Comparison of ENCODE assay signal across 6 cellular contexts in genomic region chr14:71567499-71567898, GRCh38.
DNase-seq lines count a peak whose midpoint lies in the region; ATAC-seq, FAIRE-seq and TF ChIP-seq lines count a peak whose summit lies in the region.
"Not testable (repeated sequence)": the region's sequence is repeated elsewhere in the genome, so short reads cannot be mapped to it uniquely, and the experiment has no call there.

No MANE protein-coding gene starts in this region.

- H3K9ac ChIP-seq in IMR-90 (ENCODE audit: low read depth, low read length); K562 (ENCODE audit: insufficient read depth in 1 of 2, low read depth in 2 of 2, low read length in 2 of 2): not testable (repeated sequence)

- H3K14ac ChIP-seq in IMR-90 (replicated peaks; ENCODE audit: low read depth, low read length), result not testable (repeated sequence)

- dilution Hi-C loops in IMR-90 (cut with HindIII; ENCODE audit: low sequenced_read_pairs, unreplicated experiment), result not testable (repeated sequence)

- not testable (repeated sequence) for H3K56ac ChIP-seq in IMR-90 (ENCODE audit: extremely low read depth, insufficient read depth, low read length)

- DNase-seq in GM12891 (ENCODE audit: insufficient read length, low spot score); GM18507 (ENCODE audit: extremely low spot score, insufficient read length, low read depth); GM19239 (ENCODE audit: insufficient read length, low spot score); IMR-90; K562 (ENCODE audit: extremely low read depth in 1 of 4, low spot score in 3 of 4): not testable (repeated sequence)
- DNase-seq in fibroblast of mammary gland (ENCODE audit: low read depth), result peak; percentile 13

- H2AK9ac ChIP-seq in IMR-90 (replicated peaks; ENCODE audit: low read depth, low read length, poor library complexity), result not testable (repeated sequence)

- H3K27ac ChIP-seq in IMR-90 (ENCODE audit: insufficient read depth, low read length); K562 (ENCODE audit: extremely low read depth, low read depth, low read length): not testable (repeated sequence)

- not testable (repeated sequence) for H3K4me2 ChIP-seq in IMR-90 (ENCODE audit: low read depth, low read length); K562 (ENCODE audit: insufficient read depth, low read length)

- not testable (repeated sequence) for H3K4ac ChIP-seq in IMR-90 (ENCODE audit: low read depth, low read length)

- POLR2A ChIA-PET in IMR-90 (lab: Charles Lee; ENCODE audit: unreplicated experiment); K562 (lab: Yijun Ruan, JAX): not testable (repeated sequence)

- peaks cover 19 to 31% of the 10 kb centered on the region in 2 experiments for H3K79me1 ChIP-seq in IMR-90 (ENCODE audit: low read depth in 1 of 2, low read length in 2 of 2)

- not testable (repeated sequence) for H4K20me1 ChIP-seq in IMR-90 (ENCODE audit: insufficient read depth, low read length); K562 (replicated peaks; ENCODE audit: control insufficient read depth, insufficient read depth, low read length)

- not testable (repeated sequence) for H2BK20ac ChIP-seq in IMR-90 (ENCODE audit: low read depth, low read length)

- intact Hi-C loops in IMR-90 (cut with micrococcal nuclease); K562 (cut with micrococcal nuclease): not testable (repeated sequence)

- H4K91ac ChIP-seq in IMR-90 (ENCODE audit: insufficient read depth, low read depth, low read length), result not testable (repeated sequence)

- not testable (repeated sequence) for H3K18ac ChIP-seq in IMR-90 (ENCODE audit: low read depth, low read length)

- TF ChIP-seq EP300 in K562 (IDR thresholded peaks at IDR 0.05; ENCODE audit: low read length), result not testable (repeated sequence)

- not testable (repeated sequence) for H3K9me1 ChIP-seq in IMR-90 (ENCODE audit: insufficient read depth, low read length); K562 (ENCODE audit: control insufficient read depth, insufficient read depth, low read length)

- H2BK5ac ChIP-seq in IMR-90 (ENCODE audit: low read depth, low read length, poor library complexity, severe bottlenecking), result not testable (repeated sequence)

- BruUV-seq in IMR-90 (replicated peaks; lab: Mats Ljungman, UMichigan); K562 (replicated peaks; lab: Mats Ljungman, UMichigan): not testable (repeated sequence)

- not testable (repeated sequence) for H3K4me1 ChIP-seq in IMR-90 (ENCODE audit: control insufficient read depth, insufficient read depth, low read length); K562 (replicated peaks in 1 of 2; ENCODE audit: control insufficient read depth in 2 of 2, insufficient read depth in 2 of 2, low read length in 2 of 2)

- not testable (repeated sequence) for H3K27me3 ChIP-seq in IMR-90 (ENCODE audit: control insufficient read depth, insufficient read depth, low read length); K562 (ENCODE audit: control insufficient read depth in 2 of 2, insufficient read depth in 2 of 2, low read length in 2 of 2)

- not testable (repeated sequence) for H2AFZ ChIP-seq in IMR-90 (replicated peaks; ENCODE audit: low read length, poor library complexity); K562 (ENCODE audit: low read depth, low read length)

- in situ Hi-C loops in IMR-90 (cut with MboI; ENCODE audit: low sequenced_read_pairs); K562 (cut with MboI): not testable (repeated sequence)

- not testable (repeated sequence) for TF ChIP-seq POLR2A in GM12891 (IDR thresholded peaks at IDR 0.05; ENCODE audit: low read depth, low read length); IMR-90 (IDR thresholded peaks at IDR 0.05; ENCODE audit: low read depth, low read length); K562 (conservative IDR thresholded peaks at IDR 0.05)

- TF ChIP-seq RAD21 in IMR-90 (IDR thresholded peaks at IDR 0.05; ENCODE audit: low read length); K562 (CRISPR knock-in tag; conservative IDR thresholded peaks at IDR 0.05 in 1 of 2, IDR thresholded peaks at IDR 0.05 in 1 of 2): not testable (repeated sequence)

- CTCF ChIA-PET in IMR-90 (lab: Yijun Ruan, JAX), result interaction anchor here (0.6 kb wide), 1 partner anchor 9 kb away, joined by 3 read pairs; no protein-coding TSS in a partner anchor
- CTCF ChIA-PET in K562 (lab: Yijun Ruan, JAX; ENCODE audit: low intra/inter-chr PET ratio), result not testable (repeated sequence)

- H3K23ac ChIP-seq in IMR-90 (ENCODE audit: low read depth, low read length), result not testable (repeated sequence)

- not testable (repeated sequence) for H2AK5ac ChIP-seq in IMR-90 (ENCODE audit: low read depth, low read length)

- not testable (repeated sequence) for H3K79me2 ChIP-seq in K562 (ENCODE audit: control insufficient read depth, insufficient read depth, low read length)

- peak; percentile 29 for ATAC-seq in IMR-90 (ENCODE audit: low read depth)
- not testable (repeated sequence) for ATAC-seq in K562

- H3K9me3 ChIP-seq in IMR-90 (ENCODE audit: control insufficient read depth, insufficient read depth, low read length); K562 (replicated peaks; ENCODE audit: control insufficient read depth, insufficient read depth, low read depth, low read length): not testable (repeated sequence)

- H3K4me3 ChIP-seq in IMR-90 (ENCODE audit: insufficient read depth, low read depth, low read length); K562; fibroblast of mammary gland (ENCODE audit: control insufficient read depth, low read depth, low read length): not testable (repeated sequence)

- not testable (repeated sequence) for H4K5ac ChIP-seq in IMR-90 (ENCODE audit: low read depth, low read length)

- H4K8ac ChIP-seq in IMR-90 (ENCODE audit: low read depth in 2 of 2, low read length in 2 of 2), result not testable (repeated sequence)

- FAIRE-seq in GM12891 (lab: Jason Lieb, UNC) (peak; percentile 55), GM18507 (lab: Jason Lieb, UNC) (peak; percentile 52), GM19239 (lab: Jason Lieb, UNC) (peak; percentile 57)
- FAIRE-seq in K562 (lab: Jason Lieb, UNC), result not testable (repeated sequence)

- not testable (repeated sequence) for H2BK15ac ChIP-seq in IMR-90 (ENCODE audit: low read depth, low read length)

- not testable (repeated sequence) for H2BK120ac ChIP-seq in IMR-90 (ENCODE audit: low read depth, low read length)

- TF ChIP-seq CTCF in IMR-90 (conservative IDR thresholded peaks at IDR 0.05; ENCODE audit: low read depth, low read length); K562 (IDR thresholded peaks at IDR 0.05 in 2 of 3, conservative IDR thresholded peaks at IDR 0.05 in 1 of 3; ENCODE audit: insufficient read depth in 2 of 3, low read depth in 1 of 3, low read length in 3 of 3); fibroblast of mammary gland (conservative IDR thresholded peaks at IDR 0.05; ENCODE audit: control insufficient read depth, insufficient read depth, low read depth, low read length): not testable (repeated sequence)

- H3K36me3 ChIP-seq in IMR-90 (ENCODE audit: control insufficient read depth, insufficient read depth, low read length); K562 (ENCODE audit: control insufficient read depth, insufficient read depth, low read length): not testable (repeated sequence)

TF ChIP-seq in K562, 482 proteins besides CTCF, POLR2A, EP300 and RAD21:
- TF ChIP-seq RFX1 (IDR thresholded peaks at IDR 0.05), result peak; percentile 64
- peak in 1 of 2 experiments; percentile 83; a peak in 1 of 4 replicates for TF ChIP-seq SRF (CRISPR knock-in tag; IDR thresholded peaks at IDR 0.05)
